8 cellular contexts compared by ENCODE assay signal in the genomic region with DNA sequence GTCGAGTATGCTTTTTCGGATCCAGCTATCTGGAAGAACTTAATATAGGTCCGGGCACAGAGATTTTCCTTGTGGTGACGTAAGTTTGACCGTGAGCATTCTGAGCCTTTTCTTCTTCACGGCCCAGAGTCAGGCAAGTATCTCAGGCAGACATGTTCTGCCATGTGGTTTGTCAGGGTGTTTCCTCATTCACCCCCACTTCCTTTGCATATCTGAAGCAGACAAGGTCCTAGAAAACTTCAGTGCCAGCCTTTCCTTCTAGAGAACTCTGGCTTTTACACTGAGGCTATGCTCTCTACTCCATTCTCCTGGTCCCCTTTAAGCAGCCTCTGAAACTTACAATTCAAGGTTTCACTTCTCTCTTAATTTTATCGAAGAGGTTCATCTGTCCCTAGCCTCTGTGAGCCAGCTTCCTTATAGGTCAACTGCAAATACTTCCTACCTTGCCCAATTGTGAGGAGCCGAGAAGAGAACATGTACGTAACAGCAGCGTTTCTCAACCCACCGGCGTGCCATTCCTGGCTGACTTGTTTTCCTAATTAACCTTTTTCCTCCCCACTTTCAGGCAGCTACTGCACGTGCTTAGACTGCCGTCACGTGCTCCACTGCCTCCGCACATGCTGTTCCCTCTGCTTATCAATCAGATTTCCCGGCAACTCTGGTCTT. TPM values are rescaled to one million over a fixed set of nuclear protein-coding genes. Genes with fewer than 3 reads are reported as not detected.
DNase-seq lines count a peak whose midpoint lies in the region; ATAC-seq and TF ChIP-seq lines count a peak whose summit lies in the region.

No MANE protein-coding gene starts in this region.

- H3K4me1 ChIP-seq in CD4-positive, alpha-beta memory T cell (ENCODE audit: insufficient read depth, low read length): peaks cover 10% of the 10 kb centered on the region
- H3K4me1 ChIP-seq in osteoblast (ENCODE audit: insufficient read depth, low read length) (peaks cover 9% of the 10 kb centered on the region), suprapubic skin (no peaks in the 10 kb centered on the region)

- H3K79me2 ChIP-seq in osteoblast (ENCODE audit: insufficient read depth, low read length): no peaks in the 10 kb centered on the region

- intact Hi-C loops in CD4-positive, alpha-beta memory T cell (cut with micrococcal nuclease): no loop called here

- POLR2A ChIA-PET in CD4-positive, alpha-beta memory T cell (lab: Charles Lee; ENCODE audit: partially characterized antibody): interaction anchor here (1.1 kb wide), 1 partner anchor 155 kb away, joined by 3 read pairs; no protein-coding TSS in a partner anchor

- DNase-seq in CD4-positive, alpha-beta memory T cell: peak in 4 of 5 donors; percentile 7 to 35 (median 22)
- no peak for DNase-seq in activated naive CD8-positive, alpha-beta T cell treated with anti-CD3 and anti-CD28 coated beads, Interleukin-2, amount 50 U/mL, for 24 hours
- DNase-seq in NCI-H345 treated with DMSO at 0.1 percent for 48 hours (lab: John Stamatoyannopoulos, UW; ENCODE audit: unreplicated experiment) (no peak), osteoblast (ENCODE audit: insufficient read length, low spot score, missing footprints) (no peak), suprapubic skin (ENCODE audit: low spot score in 2 of 2) (no peak), NCI-H2029 treated with DMSO at 0.1 percent for 48 hours (lab: John Stamatoyannopoulos, UW) (no peak)

- H2AFZ ChIP-seq in osteoblast (ENCODE audit: low read length): no peak overlapping the region

- no peaks in the 10 kb centered on the region for H3K27me3 ChIP-seq in CD4-positive, alpha-beta memory T cell (ENCODE audit: insufficient read depth, low read length)
- H3K27me3 ChIP-seq in osteoblast (ENCODE audit: insufficient read depth, low read length): no peaks in the 10 kb centered on the region
- no peaks in the 10 kb centered on the region for H3K27me3 ChIP-seq in suprapubic skin

- H3K9me3 Mint-ChIP-seq in CD4-positive, alpha-beta memory T cell: no peaks in the 10 kb centered on the region
- H3K9me3 Mint-ChIP-seq in activated naive CD8-positive, alpha-beta T cell treated with anti-CD3 and anti-CD28 coated beads, Interleukin-2, amount 50 U/mL, for 24 hours: peaks cover 9% of the 10 kb centered on the region

- ATAC-seq in GM19397 (IDR thresholded peaks at IDR 0.05; ENCODE audit: unreplicated experiment): peak; percentile 86
- ATAC-seq in HG03378 (IDR thresholded peaks at IDR 0.05; ENCODE audit: unreplicated experiment): peak; percentile 96
- ATAC-seq in activated naive CD8-positive, alpha-beta T cell treated with anti-CD3 and anti-CD28 coated beads, Interleukin-2, amount 50 U/mL, for 24 hours: peak; percentile 49

- 73% methylated on average over 17 of the region's 17 CpGs for WGBS in suprapubic skin

- H3K4me2 ChIP-seq in osteoblast (ENCODE audit: insufficient read depth, low read length): no peak overlapping the region

- TF ChIP-seq CTCF in osteoblast (IDR thresholded peaks at IDR 0.05; ENCODE audit: extremely low read depth, low read depth, low read length) (no peak), suprapubic skin (IDR thresholded peaks at IDR 0.05) (no peak)

- H3K9me3 ChIP-seq in CD4-positive, alpha-beta memory T cell (ENCODE audit: control insufficient read depth in 1 of 2, low read length in 2 of 2): no peaks in the 10 kb centered on the region
- H3K9me3 ChIP-seq in osteoblast (ENCODE audit: low read depth, low read length) (no peaks in the 10 kb centered on the region), suprapubic skin (no peaks in the 10 kb centered on the region)

- H4K20me1 ChIP-seq in osteoblast (ENCODE audit: insufficient read depth, low read length): no peaks in the 10 kb centered on the region

- H3K27ac ChIP-seq in CD4-positive, alpha-beta memory T cell (ENCODE audit: low read depth, low read length): no peak overlapping the region
- H3K27ac ChIP-seq in osteoblast (ENCODE audit: low read depth, low read length) (no peak overlapping the region), suprapubic skin (no peak overlapping the region)

- TF ChIP-seq POLR2A in suprapubic skin (IDR thresholded peaks at IDR 0.05): no peak

- H3K4me3 ChIP-seq in CD4-positive, alpha-beta memory T cell (ENCODE audit: low read length in 2 of 2): peak overlapping the region; percentile 34 to 53
- H3K4me3 ChIP-seq in osteoblast (ENCODE audit: insufficient read depth, low read length) (no peak overlapping the region), suprapubic skin (no peak overlapping the region)

- TF ChIP-seq EP300 in suprapubic skin (IDR thresholded peaks at IDR 0.05): no peak

- H3K36me3 ChIP-seq in CD4-positive, alpha-beta memory T cell (ENCODE audit: insufficient read depth, low read length): no peaks in the 10 kb centered on the region
- H3K36me3 ChIP-seq in osteoblast (ENCODE audit: insufficient read depth, low read length) (peaks cover 8% of the 10 kb centered on the region), suprapubic skin (peaks cover 22% of the 10 kb centered on the region)

- H3K4me3 Mint-ChIP-seq in CD4-positive, alpha-beta memory T cell: peak overlapping the region; percentile 75 to 88 (median 84)
- H3K4me3 Mint-ChIP-seq in activated naive CD8-positive, alpha-beta T cell treated with anti-CD3 and anti-CD28 coated beads, Interleukin-2, amount 50 U/mL, for 24 hours: peak overlapping the region; percentile 15

- H3K36me3 Mint-ChIP-seq in CD4-positive, alpha-beta memory T cell: peaks cover 0 to 4% of the 10 kb centered on the region in 2 donors
- H3K36me3 Mint-ChIP-seq in activated naive CD8-positive, alpha-beta T cell treated with anti-CD3 and anti-CD28 coated beads, Interleukin-2, amount 50 U/mL, for 24 hours (ENCODE audit: low read depth): peaks cover 70% of the 10 kb centered on the region

- no peaks in the 10 kb centered on the region for H3K27me3 Mint-ChIP-seq in CD4-positive, alpha-beta memory T cell
- H3K27me3 Mint-ChIP-seq in activated naive CD8-positive, alpha-beta T cell treated with anti-CD3 and anti-CD28 coated beads, Interleukin-2, amount 50 U/mL, for 24 hours: no peaks in the 10 kb centered on the region

- CTCF ChIA-PET in CD4-positive, alpha-beta memory T cell (lab: Charles Lee; ENCODE audit: partially characterized antibody): interaction anchor here (1.1 to 1.8 kb wide), 3 partner anchors 11 to 103 kb away, joined by 3 to 6 read pairs (median 4); a partner anchor contains a TSS

- peaks cover 11 to 23% (median 14%) of the 10 kb centered on the region in 4 donors for H3K4me1 Mint-ChIP-seq in CD4-positive, alpha-beta memory T cell
- H3K4me1 Mint-ChIP-seq in activated naive CD8-positive, alpha-beta T cell treated with anti-CD3 and anti-CD28 coated beads, Interleukin-2, amount 50 U/mL, for 24 hours: peaks cover 23% of the 10 kb centered on the region

- H3K27ac Mint-ChIP-seq in CD4-positive, alpha-beta memory T cell: peak overlapping the region; percentile 28 to 97 (median 91)
- peak overlapping the region; percentile 81 for H3K27ac Mint-ChIP-seq in activated naive CD8-positive, alpha-beta T cell treated with anti-CD3 and anti-CD28 coated beads, Interleukin-2, amount 50 U/mL, for 24 hours

RNA-seq across cellular contexts. Expression of a gene that starts 47.3 kb away (rescaled TPM):
- 10 to 100 TPM; 17.2 to 19.6 TPM for total RNA-seq in CD4-positive, alpha-beta memory T cell
- polyA plus RNA-seq in CD4-positive, alpha-beta memory T cell: 10 to 100 TPM; 10.4 to 15.6 TPM
- 30.0 and 35.1 TPM in 2 replicates for total RNA-seq in osteoblast
- total RNA-seq in suprapubic skin: 100 to 1,000 TPM in 1 of 4 donors, 10 to 100 TPM in 3; 26.2 to 138 (median 44.0) TPM

Comparison
In these comparisons a context has a peak if more than half of its experiments do, and no peak if none do; other contexts are left out.
1. DNase-seq: peak in CD4-positive, alpha-beta memory T cell (4 of 5); none in activated naive CD8-positive, alpha-beta T cell treated with anti-CD3 and anti-CD28 coated beads, Interleukin-2, amount 50 U/mL, for 24 hours (single experiment), NCI-H345 treated with DMSO at 0.1 percent for 48 hours (single experiment), osteoblast (single experiment), suprapubic skin (0 of 2) and NCI-H2029 treated with DMSO at 0.1 percent for 48 hours (single experiment).
2. H3K4me3 ChIP-seq: peak in CD4-positive, alpha-beta memory T cell (2 of 2); none in osteoblast (single experiment) and suprapubic skin (single experiment).
3. Peak in every context shown above with its lines, with median percentiles within 50 percentile points of each other: ATAC-seq.